Comparison of ENCODE assay signal across 20 cellular contexts in genomic region chrX:53395605-53396298, GRCh38. TPM values are rescaled to one million over a fixed set of nuclear protein-coding genes. Genes with fewer than 3 reads are reported as not detected.
"Had no signal": no experiment of that assay in that cellular context is flagged by ENCODE, and none has a peak within 500 bp of the region (broad histone marks: within the 10 kb centered on the region; RNA-seq: fewer than 3 reads in every experiment).

No MANE protein-coding gene starts in this region.

- H3K27ac ChIP-seq: cardiac muscle cell, coronary artery, epithelial cell of prostate, neural progenitor cell, pancreas, testis, uterus had no signal

- H2AFZ ChIP-seq: neural progenitor cell had no signal

- H3K9me3 ChIP-seq: pancreas, testis, uterus had no signal

- H3K27ac Mint-ChIP-seq: activated B cell treated with CpG ODN at 0.5 μM for 24 hours; neural progenitor cell; stimulated activated naive CD8-positive, alpha-beta T cell treated with anti-CD3 and anti-CD28 coated beads, Interleukin-15, amount 100 ng/mL, for 72 hours; T-helper 1 cell treated with Interleukin-12 subunit alpha and Interleukin-12 subunit beta and Interleukin-4 antibody, amounts not matched to agents 30 μg/mL and 1 μg/mL, for 36 hours had no signal

- H3K36me3 ChIP-seq: cardiac muscle cell, neural progenitor cell, uterus had no signal

- ATAC-seq: pancreas; stimulated activated naive CD8-positive, alpha-beta T cell treated with anti-CD3 and anti-CD28 coated beads, Interleukin-15, amount 100 ng/mL, for 72 hours had no signal

- H3K9ac ChIP-seq: neural progenitor cell had no signal

- H3K4me3 ChIP-seq: cardiac muscle cell, coronary artery, neural progenitor cell, pancreas, testis, uterus had no signal

- H3K27me3 ChIP-seq: cardiac muscle cell, neural progenitor cell, pancreas, testis, uterus had no signal

- H3K4me3 Mint-ChIP-seq: activated B cell treated with CpG ODN at 0.5 μM for 24 hours; neural progenitor cell; stimulated activated naive CD8-positive, alpha-beta T cell treated with anti-CD3 and anti-CD28 coated beads, Interleukin-15, amount 100 ng/mL, for 72 hours; T-helper 1 cell treated with Interleukin-12 subunit alpha and Interleukin-12 subunit beta and Interleukin-4 antibody, amounts not matched to agents 30 μg/mL and 1 μg/mL, for 36 hours had no signal

- H3K4me2 ChIP-seq: neural progenitor cell had no signal

- DNase-seq: activated B cell treated with CpG ODN at 0.5 μM for 24 hours; activated CD4-positive, alpha-beta T cell treated with anti-CD3 and anti-CD28 coated beads, Interleukin-2, amount 50 U/mL, for 48 hours; activated CD8-positive, alpha-beta memory T cell treated with anti-CD3 and anti-CD28 coated beads, Interleukin-2, amount 50 U/mL, for 4 hours; activated naive CD4-positive, alpha-beta T cell treated with Interleukin-2 at 50 U/mL for 16 hours; anterior cingulate cortex; effector CD4-positive, alpha-beta T cell; hypothalamus; kidney glomerular epithelial cell; pancreas; stimulated activated CD4-positive, alpha-beta T cell treated with anti-CD3 and anti-CD28 coated beads, Interleukin-15, amount 100 ng/mL, for 24 hours; stimulated activated CD4-positive, alpha-beta T cell treated with anti-CD3 and anti-CD28 coated beads, Interleukin-4, amount 100 ng/mL, for 24 hours; stimulated activated naive CD8-positive, alpha-beta T cell treated with anti-CD3 and anti-CD28 coated beads, Interleukin-15, amount 100 ng/mL, for 72 hours; testis; uterus had no signal

- H3K4me1 Mint-ChIP-seq: activated B cell treated with CpG ODN at 0.5 μM for 24 hours; neural progenitor cell; stimulated activated naive CD8-positive, alpha-beta T cell treated with anti-CD3 and anti-CD28 coated beads, Interleukin-15, amount 100 ng/mL, for 72 hours had no signal

- H3K9me3 Mint-ChIP-seq: activated B cell treated with CpG ODN at 0.5 μM for 24 hours; stimulated activated naive CD8-positive, alpha-beta T cell treated with anti-CD3 and anti-CD28 coated beads, Interleukin-15, amount 100 ng/mL, for 72 hours; T-helper 1 cell treated with Interleukin-12 subunit alpha and Interleukin-12 subunit beta and Interleukin-4 antibody, amounts not matched to agents 30 μg/mL and 1 μg/mL, for 36 hours had no signal

- H3K4me1 ChIP-seq: neural progenitor cell, pancreas, testis, uterus had no signal

- H3K27me3 Mint-ChIP-seq: activated B cell treated with CpG ODN at 0.5 μM for 24 hours; stimulated activated naive CD8-positive, alpha-beta T cell treated with anti-CD3 and anti-CD28 coated beads, Interleukin-15, amount 100 ng/mL, for 72 hours had no signal

RNA-seq across cellular contexts. Expression of gene RIBC1, which starts 26.9 kb away (rescaled TPM):
- total RNA-seq: glomerular endothelial cell had no signal
